In genomic region chr2:113889471-113890252, GRCh38 we compare ENCODE assay signal across 1 cellular context.
A peak's percentile ranks its signal among the peaks of the same experiment; 100 is the strongest.
TF ChIP-seq lines count a peak whose summit lies in the region.

Gene ACTR3 (plus strand): TSS chr2:113890089. CDS start chr2:113890280, 191 bp downstream.

TF ChIP-seq in GM12878, 131 proteins besides CTCF, POLR2A, EP300 and RAD21 (continued from another document and continues in another):
- TF ChIP-seq, protein P1, sequence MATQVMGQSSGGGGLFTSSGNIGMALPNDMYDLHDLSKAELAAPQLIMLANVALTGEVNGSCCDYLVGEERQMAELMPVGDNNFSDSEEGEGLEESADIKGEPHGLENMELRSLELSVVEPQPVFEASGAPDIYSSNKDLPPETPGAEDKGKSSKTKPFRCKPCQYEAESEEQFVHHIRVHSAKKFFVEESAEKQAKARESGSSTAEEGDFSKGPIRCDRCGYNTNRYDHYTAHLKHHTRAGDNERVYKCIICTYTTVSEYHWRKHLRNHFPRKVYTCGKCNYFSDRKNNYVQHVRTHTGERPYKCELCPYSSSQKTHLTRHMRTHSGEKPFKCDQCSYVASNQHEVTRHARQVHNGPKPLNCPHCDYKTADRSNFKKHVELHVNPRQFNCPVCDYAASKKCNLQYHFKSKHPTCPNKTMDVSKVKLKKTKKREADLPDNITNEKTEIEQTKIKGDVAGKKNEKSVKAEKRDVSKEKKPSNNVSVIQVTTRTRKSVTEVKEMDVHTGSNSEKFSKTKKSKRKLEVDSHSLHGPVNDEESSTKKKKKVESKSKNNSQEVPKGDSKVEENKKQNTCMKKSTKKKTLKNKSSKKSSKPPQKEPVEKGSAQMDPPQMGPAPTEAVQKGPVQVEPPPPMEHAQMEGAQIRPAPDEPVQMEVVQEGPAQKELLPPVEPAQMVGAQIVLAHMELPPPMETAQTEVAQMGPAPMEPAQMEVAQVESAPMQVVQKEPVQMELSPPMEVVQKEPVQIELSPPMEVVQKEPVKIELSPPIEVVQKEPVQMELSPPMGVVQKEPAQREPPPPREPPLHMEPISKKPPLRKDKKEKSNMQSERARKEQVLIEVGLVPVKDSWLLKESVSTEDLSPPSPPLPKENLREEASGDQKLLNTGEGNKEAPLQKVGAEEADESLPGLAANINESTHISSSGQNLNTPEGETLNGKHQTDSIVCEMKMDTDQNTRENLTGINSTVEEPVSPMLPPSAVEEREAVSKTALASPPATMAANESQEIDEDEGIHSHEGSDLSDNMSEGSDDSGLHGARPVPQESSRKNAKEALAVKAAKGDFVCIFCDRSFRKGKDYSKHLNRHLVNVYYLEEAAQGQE (IDR thresholded peaks at IDR 0.05; ENCODE audit: low read depth, low read length), result peak; percentile 37; the same call in 1 of the 2 replicates
- TF ChIP-seq, protein P2, sequence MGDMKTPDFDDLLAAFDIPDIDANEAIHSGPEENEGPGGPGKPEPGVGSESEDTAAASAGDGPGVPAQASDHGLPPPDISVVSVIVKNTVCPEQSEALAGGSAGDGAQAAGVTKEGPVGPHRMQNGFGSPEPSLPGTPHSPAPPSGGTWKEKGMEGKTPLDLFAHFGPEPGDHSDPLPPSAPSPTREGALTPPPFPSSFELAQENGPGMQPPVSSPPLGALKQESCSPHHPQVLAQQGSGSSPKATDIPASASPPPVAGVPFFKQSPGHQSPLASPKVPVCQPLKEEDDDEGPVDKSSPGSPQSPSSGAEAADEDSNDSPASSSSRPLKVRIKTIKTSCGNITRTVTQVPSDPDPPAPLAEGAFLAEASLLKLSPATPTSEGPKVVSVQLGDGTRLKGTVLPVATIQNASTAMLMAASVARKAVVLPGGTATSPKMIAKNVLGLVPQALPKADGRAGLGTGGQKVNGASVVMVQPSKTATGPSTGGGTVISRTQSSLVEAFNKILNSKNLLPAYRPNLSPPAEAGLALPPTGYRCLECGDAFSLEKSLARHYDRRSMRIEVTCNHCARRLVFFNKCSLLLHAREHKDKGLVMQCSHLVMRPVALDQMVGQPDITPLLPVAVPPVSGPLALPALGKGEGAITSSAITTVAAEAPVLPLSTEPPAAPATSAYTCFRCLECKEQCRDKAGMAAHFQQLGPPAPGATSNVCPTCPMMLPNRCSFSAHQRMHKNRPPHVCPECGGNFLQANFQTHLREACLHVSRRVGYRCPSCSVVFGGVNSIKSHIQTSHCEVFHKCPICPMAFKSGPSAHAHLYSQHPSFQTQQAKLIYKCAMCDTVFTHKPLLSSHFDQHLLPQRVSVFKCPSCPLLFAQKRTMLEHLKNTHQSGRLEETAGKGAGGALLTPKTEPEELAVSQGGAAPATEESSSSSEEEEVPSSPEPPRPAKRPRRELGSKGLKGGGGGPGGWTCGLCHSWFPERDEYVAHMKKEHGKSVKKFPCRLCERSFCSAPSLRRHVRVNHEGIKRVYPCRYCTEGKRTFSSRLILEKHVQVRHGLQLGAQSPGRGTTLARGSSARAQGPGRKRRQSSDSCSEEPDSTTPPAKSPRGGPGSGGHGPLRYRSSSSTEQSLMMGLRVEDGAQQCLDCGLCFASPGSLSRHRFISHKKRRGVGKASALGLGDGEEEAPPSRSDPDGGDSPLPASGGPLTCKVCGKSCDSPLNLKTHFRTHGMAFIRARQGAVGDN (IDR thresholded peaks at IDR 0.05), result peak; percentile 69
- TF ChIP-seq TCF12 (IDR thresholded peaks at IDR 0.05; ENCODE audit: low read depth, low read length) (0 out of 2 replicates have a peak, but pooled peaks have one; percentile 11), ZBED1 (IDR thresholded peaks at IDR 0.05; ENCODE audit: borderline replicate concordance) (peak; percentile 84), TAF1 (IDR thresholded peaks at IDR 0.05; ENCODE audit: borderline replicate concordance, low read depth, low read length) (peak; percentile 99), CBFB (IDR thresholded peaks at IDR 0.05; ENCODE audit: low read depth) (peak; percentile 88), CHD2 (IDR thresholded peaks at IDR 0.05; ENCODE audit: borderline replicate concordance, low read depth, low read length) (peak; percentile 70; the same call in 1 of the 2 replicates), ASH2L (IDR thresholded peaks at IDR 0.05; ENCODE audit: borderline replicate concordance, low read depth) (no peak), CREB1 (IDR thresholded peaks at IDR 0.05; ENCODE audit: low read depth) (peak; percentile 67; the same call in 1 of the 2 replicates), SRF (IDR thresholded peaks at IDR 0.05; ENCODE audit: low read depth in 2 of 2, low read length in 2 of 2) (peak in 1 of 2 experiments; percentile 62; a peak in 2 of 4 replicates), ZNF384 (IDR thresholded peaks at IDR 0.05; ENCODE audit: borderline replicate concordance, low read depth, low read length) (no peak), SPI1 (IDR thresholded peaks at IDR 0.05; ENCODE audit: borderline replicate concordance, insufficient read depth, low read depth, low read length) (peak; percentile 88), SMC3 (IDR thresholded peaks at IDR 0.05; ENCODE audit: borderline replicate concordance, low read length) (no peak), NBN (IDR thresholded peaks at IDR 0.05) (peak; percentile 96), ELK1 (IDR thresholded peaks at IDR 0.05; ENCODE audit: low read depth, low read length) (peak; percentile 67), MLLT1 (IDR thresholded peaks at IDR 0.05) (peak; percentile 86), MYC (IDR thresholded peaks at IDR 0.05; ENCODE audit: insufficient read depth, insufficient read length, insufficient replicate concordance, low read length, severe bottlenecking) (no peak), DPF2 (IDR thresholded peaks at IDR 0.05) (0 out of 2 replicates have a peak, but pooled peaks have one; percentile 77), SMARCA5 (IDR thresholded peaks at IDR 0.05) (peak; percentile 24; the same call in 1 of the 2 replicates), BCLAF1 (IDR thresholded peaks at IDR 0.05) (no peak), RBBP5 (conservative IDR thresholded peaks at IDR 0.05) (no peak), KLF5 (IDR thresholded peaks at IDR 0.05; ENCODE audit: partially characterized antibody) (peak; percentile 72), JUNB (IDR thresholded peaks at IDR 0.05) (no peak), SP1 (IDR thresholded peaks at IDR 0.05; ENCODE audit: low read depth, low read length) (peak; percentile 97), HCFC1 (IDR thresholded peaks at IDR 0.05; ENCODE audit: low read length) (peak; percentile 52; the same call in 1 of the 2 replicates), MTA2 (IDR thresholded peaks at IDR 0.05; ENCODE audit: low read depth) (peak; percentile 68), ZNF217 (IDR thresholded peaks at IDR 0.05) (no peak), SREBF1 (IDR thresholded peaks at IDR 0.05; ENCODE audit: low read length) (no peak), NR2C1 (IDR thresholded peaks at IDR 0.05) (no peak; the same call in 1 of the 2 replicates), GABPA (IDR thresholded peaks at IDR 0.05; ENCODE audit: low read depth) (peak; percentile 62; the same call in 1 of the 2 replicates), POLR2AphosphoS5 (IDR thresholded peaks at IDR 0.05; ENCODE audit: low read length) (peak; percentile 97), MEF2A (IDR thresholded peaks at IDR 0.05; ENCODE audit: insufficient read depth, low read depth, low read length) (peak; percentile 58; the same call in 1 of the 2 replicates), ZNF622 (IDR thresholded peaks at IDR 0.05) (no peak), ZNF274 (IDR thresholded peaks at IDR 0.05; ENCODE audit: insufficient read depth, insufficient read length) (no peak), RB1 (IDR thresholded peaks at IDR 0.05; ENCODE audit: borderline replicate concordance) (peak; percentile 81; the same call in 1 of the 2 replicates), PKNOX1 (IDR thresholded peaks at IDR 0.05) (no peak; the same call in 1 of the 2 replicates), ZBTB11 (CRISPR knock-in tag; IDR thresholded peaks at IDR 0.05) (no peak), RELB (IDR thresholded peaks at IDR 0.05; ENCODE audit: low read depth) (peak; percentile 100), IKZF2 (IDR thresholded peaks at IDR 0.05) (peak; percentile 97), BCL11A (IDR thresholded peaks at IDR 0.05; ENCODE audit: low read depth, low read length) (peak; percentile 54), STAT3 (IDR thresholded peaks at IDR 0.05; ENCODE audit: low read depth, low read length) (peak; percentile 83), KDM1A (IDR thresholded peaks at IDR 0.05; ENCODE audit: borderline replicate concordance) (no peak)
- TF ChIP-seq, protein P3, sequence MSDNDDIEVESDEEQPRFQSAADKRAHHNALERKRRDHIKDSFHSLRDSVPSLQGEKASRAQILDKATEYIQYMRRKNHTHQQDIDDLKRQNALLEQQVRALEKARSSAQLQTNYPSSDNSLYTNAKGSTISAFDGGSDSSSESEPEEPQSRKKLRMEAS (IDR thresholded peaks at IDR 0.05; ENCODE audit: low read depth, low read length), result peak; percentile 61; the same call in 1 of the 2 replicates
